In the genomic region with DNA sequence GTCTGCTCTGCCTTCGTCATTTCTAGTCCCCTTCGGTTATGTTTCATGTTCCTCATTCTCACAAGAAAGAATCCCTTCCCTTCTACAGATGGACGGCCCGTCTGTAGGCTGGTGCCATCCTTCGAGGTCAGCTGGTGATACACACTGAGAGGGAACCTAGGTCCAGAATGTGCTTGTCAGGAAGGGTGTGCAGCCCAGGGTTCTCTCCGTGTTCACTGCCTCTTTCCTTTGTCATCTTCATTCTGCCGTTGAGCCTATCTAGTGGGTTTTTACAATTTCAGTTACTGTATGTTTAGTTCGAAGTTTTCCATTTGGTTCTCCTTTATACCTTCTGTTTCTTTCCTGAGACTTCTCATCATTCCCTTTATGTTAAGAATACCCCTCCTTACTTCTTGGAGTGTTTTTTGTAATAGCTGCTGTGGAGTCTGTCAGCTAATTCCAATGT, we compare ENCODE assay signal across 1 cellular context.
A peak's percentile ranks its signal among the peaks of the same experiment; 100 is the strongest.
TF ChIP-seq lines count a peak whose summit lies in the region.

No MANE protein-coding gene starts in this region.

TF ChIP-seq in K562, 482 proteins besides CTCF, POLR2A, EP300 and RAD21 (continued from another document):
- TF ChIP-seq ZNF165 (CRISPR knock-in tag; IDR thresholded peaks at IDR 0.05; ENCODE audit: borderline replicate concordance) = 0 out of 2 replicates have a peak, but pooled peaks have one; percentile 6
- TF ChIP-seq, protein P1, sequence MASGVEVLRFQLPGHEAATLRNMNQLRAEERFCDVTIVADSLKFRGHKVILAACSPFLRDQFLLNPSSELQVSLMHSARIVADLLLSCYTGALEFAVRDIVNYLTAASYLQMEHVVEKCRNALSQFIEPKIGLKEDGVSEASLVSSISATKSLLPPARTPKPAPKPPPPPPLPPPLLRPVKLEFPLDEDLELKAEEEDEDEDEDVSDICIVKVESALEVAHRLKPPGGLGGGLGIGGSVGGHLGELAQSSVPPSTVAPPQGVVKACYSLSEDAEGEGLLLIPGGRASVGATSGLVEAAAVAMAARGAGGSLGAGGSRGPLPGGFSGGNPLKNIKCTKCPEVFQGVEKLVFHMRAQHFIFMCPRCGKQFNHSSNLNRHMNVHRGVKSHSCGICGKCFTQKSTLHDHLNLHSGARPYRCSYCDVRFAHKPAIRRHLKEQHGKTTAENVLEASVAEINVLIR (CRISPR knock-in tag; IDR thresholded peaks at IDR 0.05) = 0 out of 2 replicates have a peak, but pooled peaks have one; percentile 10
- TF ChIP-seq HDGF (IDR thresholded peaks at IDR 0.05) = peak; percentile 74
- TF ChIP-seq ZNF324 (CRISPR knock-in tag; IDR thresholded peaks at IDR 0.05) = peak; percentile 57; the same call in 1 of the 2 replicates
- no peak for TF ChIP-seq PHB2 (IDR thresholded peaks at IDR 0.05; ENCODE audit: low read depth)
- peak; percentile 7; the same call in 1 of the 2 replicates for TF ChIP-seq CHCHD3 (CRISPR knock-in tag; IDR thresholded peaks at IDR 0.05)
- TF ChIP-seq BRD4 (IDR thresholded peaks at IDR 0.05) = 0 out of 2 replicates have a peak, but pooled peaks have one; percentile 5
- no peak for TF ChIP-seq RBM25 (IDR thresholded peaks at IDR 0.05; ENCODE audit: low read depth, low read length, severe bottlenecking)
- TF ChIP-seq GATAD2A (IDR thresholded peaks at IDR 0.05) = no peak
- peak; percentile 1 for TF ChIP-seq CHD4 (IDR thresholded peaks at IDR 0.05; ENCODE audit: insufficient read depth, insufficient replicate concordance, low read depth, low read length, poor library complexity, severe bottlenecking)
- TF ChIP-seq ZNF589 (CRISPR knock-in tag; IDR thresholded peaks at IDR 0.05; ENCODE audit: low read depth) = no peak
- 0 out of 2 replicates have a peak, but pooled peaks have one; percentile 34 for TF ChIP-seq ERF (CRISPR knock-in tag; IDR thresholded peaks at IDR 0.05)
